16 cellular contexts compared by ENCODE assay signal in genomic region chr1:150899795-150900194, GRCh38. TPM values are rescaled to one million over a fixed set of nuclear protein-coding genes. Genes with fewer than 3 reads are reported as not detected.
DNase-seq lines count a peak whose midpoint lies in the region; ATAC-seq, FAIRE-seq and TF ChIP-seq lines count a peak whose summit lies in the region.
"Not testable (repeated sequence)": the region's sequence is repeated elsewhere in the genome, so short reads cannot be mapped to it uniquely, and the experiment has no call there.
"Had no signal": no experiment of that assay in that cellular context is flagged by ENCODE, and none has a peak within 500 bp of the region (broad histone marks: within the 10 kb centered on the region; RNA-seq: fewer than 3 reads in every experiment).

No MANE protein-coding gene starts in this region.

- H4K91ac ChIP-seq in H1 (replicated peaks; ENCODE audit: insufficient read length, low read length), result not testable (repeated sequence)

- H3K79me1 ChIP-seq in H1 (ENCODE audit: low read depth, low read length), result not testable (repeated sequence)

- CTCF ChIA-PET in A549 (lab: Yijun Ruan, JAX), result interaction anchor here (0.9 to 2.8 kb wide), 4 partner anchors 9 to 367 kb away, joined by 4 to 10 read pairs (median 6); partner anchors contain the start of gene MINDY1
- CTCF ChIA-PET in WTC11 (lab: Charles Lee); H1 (lab: Charles Lee; ENCODE audit: partially characterized antibody): not testable (repeated sequence)

- H2BK20ac ChIP-seq in H1 (ENCODE audit: low read length), result not testable (repeated sequence)

- not testable (repeated sequence) for H3K36me3 Mint-ChIP-seq in WTC11, neural progenitor cell

- not testable (repeated sequence) for H3K4ac ChIP-seq in H1 (replicated peaks; ENCODE audit: insufficient read length, low read depth, low read length)

- H4K5ac ChIP-seq in H1 (ENCODE audit: insufficient read length, low read depth, low read length), result not testable (repeated sequence)

- H2AFZ ChIP-seq in H1 (ENCODE audit: low read length) (peak overlapping the region; percentile 57; the same call in 1 of the 2 replicates), neural progenitor cell (replicated peaks) (peak overlapping the region; percentile 5)

- H3K9me3 Mint-ChIP-seq in WTC11, result peaks cover 16% of the 10 kb centered on the region
- H3K9me3 Mint-ChIP-seq in neural progenitor cell, result not testable (repeated sequence)

- H3K18ac ChIP-seq in H1 (ENCODE audit: extremely low read depth, low read length), result not testable (repeated sequence)

- not testable (repeated sequence) for H3K4me3 Mint-ChIP-seq in WTC11, neural progenitor cell

- H3F3A ChIP-seq in neural progenitor cell (ENCODE audit: low read depth), result not testable (repeated sequence)

- ATAC-seq in A549, WTC11: not testable (repeated sequence)

- H3K4me1 Mint-ChIP-seq in WTC11, neural progenitor cell: not testable (repeated sequence)

- not testable (repeated sequence) for H4K8ac ChIP-seq in H1 (ENCODE audit: extremely low read depth, insufficient read depth, low read length)

- H3K36me3 ChIP-seq in H1 (ENCODE audit: control insufficient read depth in 2 of 4, insufficient read depth in 4 of 4, low read length in 3 of 4); neural progenitor cell; testis (ENCODE audit: low read depth, missing control alignments): not testable (repeated sequence)

- H3K4me2 ChIP-seq in A549; H1 (ENCODE audit: insufficient read depth in 1 of 2, low read depth in 2 of 2, low read length in 2 of 2); neural progenitor cell: not testable (repeated sequence)

- not testable (repeated sequence) for H3K9me3 ChIP-seq in A549; H1 (ENCODE audit: insufficient read depth in 2 of 2, low read depth in 1 of 2, low read length in 1 of 2); neural progenitor cell (ENCODE audit: low read depth); testis

- not testable (repeated sequence) for H3K56ac ChIP-seq in H1 (replicated peaks; ENCODE audit: insufficient read length, low read depth, low read length)

- H2BK15ac ChIP-seq in H1 (ENCODE audit: low read length), result not testable (repeated sequence)

- H3K9ac ChIP-seq in H1 (replicated peaks in 1 of 4; ENCODE audit: extremely low read depth in 1 of 4, low read depth in 3 of 4, low read length in 3 of 4); neural progenitor cell: not testable (repeated sequence)

- not testable (repeated sequence) for H2BK12ac ChIP-seq in H1 (ENCODE audit: low read depth, low read length)

- TF ChIP-seq EP300 in A549 (IDR thresholded peaks at IDR 0.05); H1 (IDR thresholded peaks at IDR 0.05; ENCODE audit: borderline replicate concordance in 1 of 2, low read depth in 2 of 2, low read length in 2 of 2): not testable (repeated sequence)

- H2AK5ac ChIP-seq in H1 (ENCODE audit: low read depth, low read length), result not testable (repeated sequence)

- H4K20me1 ChIP-seq in H1 (replicated peaks in 1 of 2; ENCODE audit: control insufficient read depth in 1 of 2, insufficient read depth in 2 of 2, low read length in 2 of 2); neural progenitor cell (ENCODE audit: low read depth): not testable (repeated sequence)

- H3K27ac Mint-ChIP-seq in WTC11, neural progenitor cell: not testable (repeated sequence)

- not testable (repeated sequence) for H3K79me2 ChIP-seq in H1 (ENCODE audit: control insufficient read depth in 1 of 2, insufficient read depth in 2 of 2, low read length in 2 of 2); neural progenitor cell (ENCODE audit: low read depth)

- not testable (repeated sequence) for H3K23ac ChIP-seq in H1 (ENCODE audit: insufficient read length)

- intact Hi-C loops in testis (cut with DNase I; ENCODE audit: low total_unique reads), result not testable (repeated sequence)

- not testable (repeated sequence) for H2BK5ac ChIP-seq in H1 (ENCODE audit: low read depth, low read length)

- not testable (repeated sequence) for DNase-seq in A549 (ENCODE audit: low read depth in 1 of 2, low spot score in 1 of 2); WTC11 (ENCODE audit: low spot score); H1 (ENCODE audit: low read depth in 1 of 2, low spot score in 2 of 2); neural progenitor cell (ENCODE audit: low spot score)
- peak; percentile 6 for DNase-seq in HT1080 (ENCODE audit: low read depth)
- peak; percentile 63 for DNase-seq in testis

- H3K4me3 ChIP-seq in A549; H1 (ENCODE audit: extremely low read depth in 1 of 4, insufficient read depth in 2 of 4, low read depth in 3 of 4, low read length in 4 of 4); neural progenitor cell; testis: not testable (repeated sequence)

- POLR2A ChIA-PET in A549 (lab: Yijun Ruan, JAX); WTC11 (lab: Charles Lee): not testable (repeated sequence)
- POLR2A ChIA-PET in H1 (lab: Charles Lee; ENCODE audit: partially characterized antibody), result interaction anchor here (1.7 kb wide), 1 partner anchor 26 kb away, joined by 5 read pairs; the partner anchor contains the start of gene SETDB1

- not testable (repeated sequence) for H3K23me2 ChIP-seq in H1 (ENCODE audit: low read depth, low read length)

- H3K14ac ChIP-seq in H1 (ENCODE audit: insufficient read length), result not testable (repeated sequence)

- not testable (repeated sequence) for H3K27me3 Mint-ChIP-seq in WTC11 (ENCODE audit: low read depth); neural progenitor cell (ENCODE audit: insufficient read depth, low read depth)

- FAIRE-seq in A549 (lab: Jason Lieb, UNC); H1 (lab: Jason Lieb, UNC): not testable (repeated sequence)

- not testable (repeated sequence) for TF ChIP-seq RAD21 in A549 (conservative IDR thresholded peaks at IDR 0.05 in 1 of 2, IDR thresholded peaks at IDR 0.05 in 1 of 2); H1 (IDR thresholded peaks at IDR 0.05 in 1 of 2, conservative IDR thresholded peaks at IDR 0.05 in 1 of 2; ENCODE audit: low read depth in 2 of 2, low read length in 2 of 2)

- not testable (repeated sequence) for TF ChIP-seq POLR2A in A549 (IDR thresholded peaks at IDR 0.05; ENCODE audit: low read length); H1 (IDR thresholded peaks at IDR 0.05; ENCODE audit: control extremely low read depth in 1 of 2, low read depth in 2 of 2, low read length in 2 of 2); testis (IDR thresholded peaks at IDR 0.05)

- H2BK120ac ChIP-seq in H1 (replicated peaks; ENCODE audit: low read depth, low read length), result not testable (repeated sequence)

- WGBS in A549 (ENCODE audit: missing lambda C conversion rate), result 76% methylated on average over 8 of the region's 8 CpGs
- 98% methylated on average over 8 of the region's 8 CpGs; no CpG with 5 or more reads in 1 of the 2 experiments for WGBS in H1 (ENCODE audit: extremely low coverage in 1 of 2, insufficient coverage in 1 of 2, insufficient read length in 1 of 2, insufficient replicate concordance in 2 of 2, low coverage in 1 of 2, low lambda C conversion rate in 2 of 2, missing lambda C conversion rate in 1 of 2), 2 experiments
- WGBS in testis, 2 donors, result 70 to 90% methylated on average over 8 of the region's 8 CpGs

- TF ChIP-seq CTCF in A549 (IDR thresholded peaks at IDR 0.05); WTC11 (IDR thresholded peaks at IDR 0.05); H1 (IDR thresholded peaks at IDR 0.05; ENCODE audit: control extremely low read depth in 1 of 3, insufficient read depth in 1 of 3, low read depth in 1 of 3, low read length in 3 of 3); neural progenitor cell (IDR thresholded peaks at IDR 0.05); testis (IDR thresholded peaks at IDR 0.05): not testable (repeated sequence)

- not testable (repeated sequence) for H3K27ac ChIP-seq in A549; H1 (ENCODE audit: low read depth, low read length); neural progenitor cell; testis

- H3K27me3 ChIP-seq in H1 (replicated peaks in 1 of 4; ENCODE audit: control insufficient read depth in 3 of 4, extremely low read depth in 1 of 4, insufficient read depth in 3 of 4, low read length in 3 of 4); neural progenitor cell; testis: not testable (repeated sequence)

- not testable (repeated sequence) for H3K4me1 ChIP-seq in A549; H1 (replicated peaks in 1 of 4; ENCODE audit: control insufficient read depth in 3 of 4, insufficient read depth in 4 of 4, low read length in 3 of 4); neural progenitor cell; testis

RNA-seq across cellular contexts. Expression of gene CTXND2, which starts 12.9 kb away (rescaled TPM):
- not detected in 2 replicates for polyA plus RNA-seq in A549 (2011; rRNA removed)
- polyA plus RNA-seq in A549 (2012; cell fraction: cytosol; rRNA removed), result not detected in 2 replicates
- polyA plus RNA-seq in A549 (2012; cell fraction: nucleus; rRNA removed), result not detected in 2 replicates
- polyA plus RNA-seq in A549 (2017; fragmentation: RNase III; extraction: RNeasy Plus Mini Kit Qiagen cat#74134 plus additional on column Dnase treatment), result not detected in 3 replicates
- polyA minus RNA-seq in A549 (2011; rRNA and poly(A)+ RNA removed), result not detected in 2 replicates
- total RNA-seq in HT1080 (2014; rRNA removed; shearing (Covaris generic)), result not detected in 2 replicates
- not detected in 2 replicates for polyA plus RNA-seq in HT1080 (2015; cell fraction: cytosol; rRNA removed)
- polyA plus RNA-seq in HT1080 (2015; cell fraction: nucleus; rRNA removed), result not detected in 2 replicates
- not detected in 3 replicates for total RNA-seq in WTC11 (2021)
- total RNA-seq in H1 (2021; fragmentation: NEBNext Ultra II Directional; extraction: Animal tissue kit (Norgen Biotek cat#: 25700)), result not detected in 2 replicates
- not detected in 2 replicates for polyA plus RNA-seq in H1 (2011; rRNA removed)
- not detected for polyA plus RNA-seq in H1 (2011; cell fraction: cytosol; rRNA removed)
- not detected for polyA plus RNA-seq in H1 (2011; cell fraction: nucleus; rRNA removed)
- not detected in 4 replicates for polyA plus RNA-seq in H1 (2012, experiment 1 of 2)
- not detected for polyA plus RNA-seq in H1 (2012, experiment 2 of 2)
- not detected for polyA plus RNA-seq in H1 (2013, experiment 1 of 2)
- polyA plus RNA-seq in H1 (2013, experiment 2 of 2), result not detected
- not detected in 2 replicates for polyA minus RNA-seq in H1 (2011; rRNA and poly(A)+ RNA removed)
- polyA minus RNA-seq in H1 (2011; cell fraction: cytosol; rRNA and poly(A)+ RNA removed), result not detected
- not detected for polyA minus RNA-seq in H1 (2011; cell fraction: nucleus; rRNA and poly(A)+ RNA removed)
- not detected in 2 replicates for total RNA-seq in neural progenitor cell (ENCODE audit: low replicate concordance)
- 1 to 10 TPM in 1 of 2 donors, under 1 TPM in 1; 0.31 to 1.0 TPM for total RNA-seq in testis
- 0.26 TPM for polyA plus RNA-seq in testis (ENCODE audit: insufficient read depth, low read depth, low replicate concordance)
- total RNA-seq: A172; A673; CD4-positive, alpha-beta memory T cell; CD4-positive, CD25-positive, alpha-beta regulatory T cell; CD8-positive, alpha-beta memory T cell; Daoy; G401; GM12878 had no signal
- polyA plus RNA-seq: AG04450; CD14-positive monocyte; CD4-positive, alpha-beta memory T cell; CD4-positive, CD25-positive, alpha-beta regulatory T cell; CD8-positive, alpha-beta memory T cell; GM12878 had no signal

RNA-seq across cellular contexts. Expression of gene ARNT, which starts 23.4 kb away (rescaled TPM):
- 25.6 and 30.8 TPM in 2 replicates for polyA plus RNA-seq in A549 (2011; rRNA removed)
- polyA plus RNA-seq in A549 (2012; cell fraction: cytosol; rRNA removed), result 9.3 and 11.8 TPM in 2 replicates
- 16.5 and 25.4 TPM in 2 replicates for polyA plus RNA-seq in A549 (2012; cell fraction: nucleus; rRNA removed)
- 13.8 to 17.6 TPM (median 17.6 TPM) in 3 replicates for polyA plus RNA-seq in A549 (2017; fragmentation: RNase III; extraction: RNeasy Plus Mini Kit Qiagen cat#74134 plus additional on column Dnase treatment)
- 41.3 and 43.4 TPM in 2 replicates for polyA minus RNA-seq in A549 (2011; rRNA and poly(A)+ RNA removed)
- 10.7 and 12.9 TPM in 2 replicates for total RNA-seq in HT1080 (2014; rRNA removed; shearing (Covaris generic))
- polyA plus RNA-seq in HT1080 (2015; cell fraction: cytosol; rRNA removed), result 8.9 and 10.8 TPM in 2 replicates
- 16.5 and 25.3 TPM in 2 replicates for polyA plus RNA-seq in HT1080 (2015; cell fraction: nucleus; rRNA removed)
- total RNA-seq in WTC11 (2021), result 30.7 to 35.0 TPM (median 33.8 TPM) in 3 replicates
- 28.5 and 29.4 TPM in 2 replicates for total RNA-seq in H1 (2021; fragmentation: NEBNext Ultra II Directional; extraction: Animal tissue kit (Norgen Biotek cat#: 25700))
- 18.6 and 19.0 TPM in 2 replicates for polyA plus RNA-seq in H1 (2011; rRNA removed)
- 19.4 TPM for polyA plus RNA-seq in H1 (2011; cell fraction: cytosol; rRNA removed)
- polyA plus RNA-seq in H1 (2011; cell fraction: nucleus; rRNA removed), result 28.4 TPM
- polyA plus RNA-seq in H1 (2012, experiment 1 of 2), result 18.8 to 24.0 TPM (median 21.4 TPM) in 4 replicates
- polyA plus RNA-seq in H1 (2012, experiment 2 of 2), result 3.3 TPM
- 14.0 TPM for polyA plus RNA-seq in H1 (2013, experiment 1 of 2)
- polyA plus RNA-seq in H1 (2013, experiment 2 of 2), result 14.2 TPM
- polyA minus RNA-seq in H1 (2011; rRNA and poly(A)+ RNA removed), result 44.7 and 48.5 TPM in 2 replicates
- 15.1 TPM for polyA minus RNA-seq in H1 (2011; cell fraction: cytosol; rRNA and poly(A)+ RNA removed)
- 33.8 TPM for polyA minus RNA-seq in H1 (2011; cell fraction: nucleus; rRNA and poly(A)+ RNA removed)
- total RNA-seq in neural progenitor cell (ENCODE audit: low replicate concordance), result 34.9 and 39.0 TPM in 2 replicates
- 10 to 100 TPM; 81.3 to 94.2 TPM for total RNA-seq in testis
- 43.1 TPM for polyA plus RNA-seq in testis (ENCODE audit: insufficient read depth, low read depth, low replicate concordance)

RNA-seq across cellular contexts. Expression of gene SETDB1, which starts 26.4 kb away (rescaled TPM):
- polyA plus RNA-seq in A549 (2011; rRNA removed) (48.8 and 56.9 TPM in 2 replicates), A549 (2017; fragmentation: RNase III; extraction: RNeasy Plus Mini Kit Qiagen cat#74134 plus additional on column Dnase treatment) (25.1 to 27.6 TPM (median 25.2 TPM) in 3 replicates), H1 (2011; rRNA removed) (26.9 and 27.5 TPM in 2 replicates), testis (ENCODE audit: insufficient read depth, low read depth, low replicate concordance) (89.5 TPM)
- 16.8 and 18.9 TPM in 2 replicates for polyA plus RNA-seq in A549 (2012; cell fraction: cytosol; rRNA removed)
- 32.0 and 46.3 TPM in 2 replicates for polyA plus RNA-seq in A549 (2012; cell fraction: nucleus; rRNA removed)
- polyA minus RNA-seq in A549 (2011; rRNA and poly(A)+ RNA removed), result 55.3 and 58.4 TPM in 2 replicates
- total RNA-seq in HT1080 (2014; rRNA removed; shearing (Covaris generic)), result 24.0 and 25.3 TPM in 2 replicates
- polyA plus RNA-seq in HT1080 (2015; cell fraction: cytosol; rRNA removed), result 19.8 and 26.9 TPM in 2 replicates
- polyA plus RNA-seq in HT1080 (2015; cell fraction: nucleus; rRNA removed), result 88.2 and 94.7 TPM in 2 replicates
- total RNA-seq in WTC11 (2021) (48.1 to 53.1 TPM (median 48.8 TPM) in 3 replicates), neural progenitor cell (ENCODE audit: low replicate concordance) (63.4 and 79.5 TPM in 2 replicates), testis (10 to 100 TPM; 85.9 to 90.6 TPM)
- total RNA-seq in H1 (2021; fragmentation: NEBNext Ultra II Directional; extraction: Animal tissue kit (Norgen Biotek cat#: 25700)), result 48.8 and 49.9 TPM in 2 replicates
- 33.1 TPM for polyA plus RNA-seq in H1 (2011; cell fraction: cytosol; rRNA removed)
- 56.0 TPM for polyA plus RNA-seq in H1 (2011; cell fraction: nucleus; rRNA removed)
- 39.7 to 50.9 TPM (median 43.9 TPM) in 4 replicates for polyA plus RNA-seq in H1 (2012, experiment 1 of 2)
- 9.5 TPM for polyA plus RNA-seq in H1 (2012, experiment 2 of 2)
- 23.7 TPM for polyA plus RNA-seq in H1 (2013, experiment 1 of 2)
- polyA plus RNA-seq in H1 (2013, experiment 2 of 2), result 23.0 TPM
- 79.4 and 81.0 TPM in 2 replicates for polyA minus RNA-seq in H1 (2011; rRNA and poly(A)+ RNA removed)
- polyA minus RNA-seq in H1 (2011; cell fraction: cytosol; rRNA and poly(A)+ RNA removed), result 32.3 TPM
- 66.2 TPM for polyA minus RNA-seq in H1 (2011; cell fraction: nucleus; rRNA and poly(A)+ RNA removed)
